Comparison of ENCODE assay signal across 11 cellular contexts in genomic region chr22:43159484-43160178, GRCh38. TPM values are rescaled to one million over a fixed set of nuclear protein-coding genes. Genes with fewer than 3 reads are reported as not detected.
DNase-seq lines count a peak whose midpoint lies in the region; ATAC-seq and TF ChIP-seq lines count a peak whose summit lies in the region.
"Had no signal": no experiment of that assay in that cellular context is flagged by ENCODE, and none has a peak within 500 bp of the region (broad histone marks: within the 10 kb centered on the region; RNA-seq: fewer than 3 reads in every experiment).

No MANE protein-coding gene starts in this region.

- RAD21 ChIA-PET in HCT116 (lab: Charles Lee; ENCODE audit: low non-redundant PET in 1 of 2, low total read pairs in 2 of 2, uncharacterized antibody in 2 of 2, unreplicated experiment in 2 of 2), result no interaction called here

- H3K9me3 ChIP-seq in HCT116 (ENCODE audit: control insufficient read depth in 1 of 2, insufficient read depth in 1 of 2, low read depth in 1 of 2, low read length in 2 of 2) (no peaks in the 10 kb centered on the region), mucosa of rectum (ENCODE audit: control insufficient read depth in 2 of 2, low read length in 2 of 2) (no peaks in the 10 kb centered on the region)
- H3K9me3 ChIP-seq: psoas muscle had no signal

- no peak overlapping the region for H3K9ac ChIP-seq in HCT116 (ENCODE audit: low read length)
- H3K9ac ChIP-seq in mucosa of rectum (ENCODE audit: low read depth in 1 of 2, low read length in 2 of 2), result peak overlapping the region; percentile 14 to 53

- no TSS peak for BruUV-seq in HCT116 (replicated peaks; lab: Mats Ljungman, UMichigan)

- in situ Hi-C loops in brain microvascular endothelial cell (cut with HindIII; ENCODE audit: low pct_ligation_motif_present, low sequenced_read_pairs), result no loop called here

- POLR2A ChIA-PET in HCT116 (lab: Charles Lee), result no interaction called here

- H3K4me1 ChIP-seq in HCT116 (ENCODE audit: control insufficient read depth in 1 of 2, insufficient read depth in 2 of 2, low read length in 2 of 2) (peaks cover 2 to 22% of the 10 kb centered on the region in 2 experiments; a peak in 3 of 4 replicates), mucosa of rectum (ENCODE audit: control insufficient read depth in 2 of 2, insufficient read depth in 2 of 2, low read length in 2 of 2) (peaks cover 39 to 40% of the 10 kb centered on the region in 2 donors)

- peaks cover 0 to 2% (median 0%) of the 10 kb centered on the region in 3 donors for H3K27me3 Mint-ChIP-seq in CD14-positive monocyte (ENCODE audit: low read depth in 3 of 3)
- H3K27me3 Mint-ChIP-seq in activated naive CD8-positive, alpha-beta T cell treated with anti-CD3 and anti-CD28 coated beads for 36 hours, result no peaks in the 10 kb centered on the region

- no peak for TF ChIP-seq POLR2A in HCT116 (IDR thresholded peaks at IDR 0.05; ENCODE audit: borderline replicate concordance, extremely low read depth, insufficient read depth, insufficient read length)

- peaks cover 67% of the 10 kb centered on the region for H3K4me1 Mint-ChIP-seq in CD14-positive monocyte
- peaks cover 3% of the 10 kb centered on the region for H3K4me1 Mint-ChIP-seq in activated naive CD8-positive, alpha-beta T cell treated with anti-CD3 and anti-CD28 coated beads for 36 hours

- peaks cover 0 to 2% (median 0%) of the 10 kb centered on the region in 7 donors for H3K9me3 Mint-ChIP-seq in CD14-positive monocyte
- H3K9me3 Mint-ChIP-seq in activated naive CD8-positive, alpha-beta T cell treated with anti-CD3 and anti-CD28 coated beads for 36 hours, result no peaks in the 10 kb centered on the region

- peaks cover 30% of the 10 kb centered on the region for H3K79me2 ChIP-seq in HCT116 (ENCODE audit: insufficient read depth, low read length)

- peak overlapping the region in 4 of 7 donors; percentile 30 to 70 (median 44) for H3K27ac Mint-ChIP-seq in CD14-positive monocyte
- no peak overlapping the region for H3K27ac Mint-ChIP-seq in activated naive CD8-positive, alpha-beta T cell treated with anti-CD3 and anti-CD28 coated beads for 36 hours

- H2AFZ ChIP-seq in HCT116 (ENCODE audit: low read depth, low read length, poor library complexity, severe bottlenecking), result no peak overlapping the region

- no peaks in the 10 kb centered on the region for H3K27me3 ChIP-seq in HCT116 (ENCODE audit: insufficient read depth, low read length)
- no peaks in the 10 kb centered on the region for H3K27me3 ChIP-seq in brain microvascular endothelial cell (replicated peaks)
- no peaks in the 10 kb centered on the region for H3K27me3 ChIP-seq in mucosa of rectum (ENCODE audit: control insufficient read depth in 2 of 2, insufficient read depth in 2 of 2, low read length in 2 of 2)

- TF ChIP-seq RAD21 in HCT116 (IDR thresholded peaks at IDR 0.05; ENCODE audit: low read depth), result no peak; the same call in 1 of the 2 replicates

- DNase-seq in CD14-positive monocyte (ENCODE audit: low spot score) (no peak), HCT116 (ENCODE audit: low read depth, low spot score) (no peak), brain microvascular endothelial cell (no peak), retina (no peak), head of caudate nucleus (no peak)
- no peak for DNase-seq in activated naive CD8-positive, alpha-beta T cell treated with anti-CD3 and anti-CD28 coated beads for 36 hours
- DNase-seq: activated CD4-positive, alpha-beta T cell treated with anti-CD3 and anti-CD28 coated beads, Interleukin-2, amount 50 U/mL, for 1 hour; GOT3 had no signal

- CTCF ChIA-PET in HCT116 (lab: Charles Lee), result no interaction called here

- intact Hi-C loops in CD14-positive monocyte (cut with micrococcal nuclease) (loop anchor here in 1 of 2 donors (10.0 kb wide), 2 partner anchors 145 to 225 kb away; partner anchors contain the start of gene PACSIN2), HCT116 (cut with micrococcal nuclease) (no loop called here), head of caudate nucleus (cut with DNase I) (no loop called here)

- H3K4me2 ChIP-seq in HCT116 (ENCODE audit: low read length), result no peak overlapping the region

- H3K36me3 ChIP-seq in HCT116 (ENCODE audit: control insufficient read depth in 1 of 2, insufficient read depth in 2 of 2, low read length in 2 of 2) (peaks cover 2 to 8% of the 10 kb centered on the region in 2 experiments; a peak in 3 of 4 replicates), brain microvascular endothelial cell (replicated peaks) (peaks cover 43% of the 10 kb centered on the region), mucosa of rectum (ENCODE audit: control insufficient read depth in 2 of 2, insufficient read depth in 2 of 2, low read length in 2 of 2) (peaks cover 8 to 14% of the 10 kb centered on the region in 2 donors)

- no peak overlapping the region for H3K27ac ChIP-seq in HCT116 (ENCODE audit: low read depth, low read length)
- no peak overlapping the region for H3K27ac ChIP-seq in brain microvascular endothelial cell
- H3K27ac ChIP-seq in mucosa of rectum (ENCODE audit: low read depth in 2 of 2, low read length in 2 of 2), result peak overlapping the region; percentile 67 to 83
- H3K27ac ChIP-seq: psoas muscle had no signal

- ATAC-seq in HCT116, result peak; percentile 45
- no peak for ATAC-seq in activated CD4-positive, CD25-positive, alpha-beta regulatory T cell treated with anti-CD3 and anti-CD28 coated beads, Interleukin-2, amount 50 U/mL, for 24 hours

- H3K36me3 Mint-ChIP-seq in CD14-positive monocyte, result peaks cover 31 to 74% of the 10 kb centered on the region in 2 donors
- peaks cover 4% of the 10 kb centered on the region for H3K36me3 Mint-ChIP-seq in activated naive CD8-positive, alpha-beta T cell treated with anti-CD3 and anti-CD28 coated beads for 36 hours

- H3K4me3 ChIP-seq in HCT116 (replicated peaks in 1 of 2; ENCODE audit: low read depth in 1 of 2, low read length in 2 of 2) (no peak overlapping the region), brain microvascular endothelial cell (ENCODE audit: low read depth, low read length) (no peak overlapping the region), mucosa of rectum (ENCODE audit: low read length in 2 of 2) (no peak overlapping the region)
- H3K4me3 ChIP-seq: psoas muscle had no signal

- H4K20me1 ChIP-seq in HCT116 (ENCODE audit: insufficient read depth), result no peaks in the 10 kb centered on the region

- TF ChIP-seq CTCF in CD14-positive monocyte (IDR thresholded peaks at IDR 0.05) (peak; percentile 44), HCT116 (IDR thresholded peaks at IDR 0.05 in 2 of 3, conservative IDR thresholded peaks at IDR 0.05 in 1 of 3; ENCODE audit: borderline replicate concordance in 1 of 3, insufficient read depth in 1 of 3, low read depth in 2 of 3, low read length in 2 of 3) (peak in 2 of 3 experiments; percentile 37 to 56; a peak in 4 of 6 replicates), brain microvascular endothelial cell (IDR thresholded peaks at IDR 0.05; ENCODE audit: low read depth, low read length, missing control alignments) (peak; percentile 50)

- H3K9me2 ChIP-seq in HCT116 (ENCODE audit: insufficient read depth), result no peaks in the 10 kb centered on the region

- no peak overlapping the region for H3K4me3 Mint-ChIP-seq in CD14-positive monocyte
- no peak overlapping the region for H3K4me3 Mint-ChIP-seq in activated naive CD8-positive, alpha-beta T cell treated with anti-CD3 and anti-CD28 coated beads for 36 hours

TF ChIP-seq in HCT116, 20 proteins besides CTCF, POLR2A, EP300 and RAD21:
- no peak for TF ChIP-seq TCF7L2 (IDR thresholded peaks at IDR 0.05; ENCODE audit: borderline replicate concordance, extremely low read depth, insufficient read depth, insufficient read length)
- no peak for TF ChIP-seq EZH2 (IDR thresholded peaks at IDR 0.05)
- TF ChIP-seq ATF3 (IDR thresholded peaks at IDR 0.05), result no peak
- TF ChIP-seq EGR1 (IDR thresholded peaks at IDR 0.05; ENCODE audit: low read depth), result no peak
- no peak for TF ChIP-seq YY1 (IDR thresholded peaks at IDR 0.05; ENCODE audit: extremely low read depth, insufficient replicate concordance, low read depth, low read length)
- no peak for TF ChIP-seq POLR2AphosphoS5 (IDR thresholded peaks at IDR 0.05; ENCODE audit: low read depth, low read length)
- no peak for TF ChIP-seq ZNF274 (IDR thresholded peaks at IDR 0.05; ENCODE audit: low read depth, low read length)
- TF ChIP-seq CBX3 (IDR thresholded peaks at IDR 0.05; ENCODE audit: low read depth), result no peak
- no peak for TF ChIP-seq ZFX (IDR thresholded peaks at IDR 0.05)
- TF ChIP-seq SIN3A (IDR thresholded peaks at IDR 0.05; ENCODE audit: low read depth), result no peak
- no peak for TF ChIP-seq FOSL1 (IDR thresholded peaks at IDR 0.05; ENCODE audit: low read depth)
- no peak for TF ChIP-seq SRF (IDR thresholded peaks at IDR 0.05; ENCODE audit: low read depth)
- no peak for TF ChIP-seq JUND (IDR thresholded peaks at IDR 0.05)

RNA-seq across cellular contexts. Expression of gene TSPO, which starts 8.3 kb away (rescaled TPM):
- polyA plus RNA-seq in CD14-positive monocyte, result 1,000 to 10,000 TPM; 2,230 to 2,663 TPM
- 192 TPM for total RNA-seq in HCT116 (2021; ENCODE audit: unreplicated experiment)
- 201 and 205 TPM in 2 replicates for polyA plus RNA-seq in HCT116 (2012)
- total RNA-seq in activated naive CD8-positive, alpha-beta T cell treated with anti-CD3 and anti-CD28 coated beads for 36 hours, result 100 to 1,000 TPM; 101 to 115 TPM

RNA-seq across cellular contexts. Expression of gene MCAT, which starts 16.4 kb away (rescaled TPM):
- 1 to 10 TPM; 6.8 to 8.9 TPM for polyA plus RNA-seq in CD14-positive monocyte
- total RNA-seq in HCT116 (2021; ENCODE audit: unreplicated experiment), result 34.8 TPM
- polyA plus RNA-seq in HCT116 (2012), result 19.0 and 20.8 TPM in 2 replicates
- total RNA-seq in activated naive CD8-positive, alpha-beta T cell treated with anti-CD3 and anti-CD28 coated beads for 36 hours, result 10 to 100 TPM; 28.0 to 29.1 TPM

RNA-seq across cellular contexts. Expression of gene TTLL12, which starts 27.3 kb away (rescaled TPM):
- polyA plus RNA-seq in CD14-positive monocyte, result 10 to 100 TPM; 16.5 to 16.6 TPM
- 100 TPM for total RNA-seq in HCT116 (2021; ENCODE audit: unreplicated experiment)
- polyA plus RNA-seq in HCT116 (2012), result 69.1 and 73.8 TPM in 2 replicates
- total RNA-seq in activated naive CD8-positive, alpha-beta T cell treated with anti-CD3 and anti-CD28 coated beads for 36 hours, result 100 to 1,000 TPM; 104 to 106 TPM

RNA-seq across cellular contexts. Expression of gene BIK, which starts 49.1 kb away (rescaled TPM):
- polyA plus RNA-seq in CD14-positive monocyte, result 1 to 10 TPM; 3.1 TPM
- 31.0 TPM for total RNA-seq in HCT116 (2021; ENCODE audit: unreplicated experiment)
- 30.0 and 30.2 TPM in 2 replicates for polyA plus RNA-seq in HCT116 (2012)
- total RNA-seq in activated naive CD8-positive, alpha-beta T cell treated with anti-CD3 and anti-CD28 coated beads for 36 hours, result 1 to 10 TPM; 2.2 to 3.3 TPM
- total RNA-seq: psoas muscle had no signal
- polyA plus RNA-seq: psoas muscle had no signal

Comparison
In these comparisons a context has a peak if more than half of its experiments do, and no peak if none do; other contexts are left out.
1. H3K27ac ChIP-seq: peak in mucosa of rectum (2 of 2); none in HCT116 (single experiment) and brain microvascular endothelial cell (single experiment).
2. Peak in every context shown above with its lines, with median percentiles within 50 percentile points of each other: CTCF ChIP-seq.